In the genomic region with DNA sequence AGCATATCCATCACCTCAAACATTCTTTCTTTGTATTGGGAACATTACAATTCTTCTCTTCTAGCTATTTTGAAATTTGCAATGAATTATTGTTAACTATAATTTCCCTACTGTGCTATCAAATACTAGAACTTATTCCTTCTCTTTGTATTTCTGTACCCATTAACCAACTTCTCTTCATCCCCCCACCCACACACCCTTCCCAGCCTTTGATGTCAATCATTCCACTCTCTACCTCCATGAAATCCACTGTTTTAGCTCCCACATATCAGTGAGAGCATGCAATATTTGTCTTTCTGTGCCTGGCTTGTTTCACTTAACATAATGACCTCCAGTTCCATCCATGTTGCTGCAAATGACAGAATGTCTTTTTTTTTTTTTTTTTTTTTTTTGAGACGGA, we compare ENCODE assay signal across 28 cellular contexts. TPM values are rescaled to one million over a fixed set of nuclear protein-coding genes. Genes with fewer than 3 reads are reported as not detected.
"Had no signal": no experiment of that assay in that cellular context is flagged by ENCODE, and none has a peak within 500 bp of the region (broad histone marks: within the 10 kb centered on the region; RNA-seq: fewer than 3 reads in every experiment).

No MANE protein-coding gene starts in this region.

- H3K4me3 ChIP-seq: left lung, lower lobe of right lung, neural progenitor cell, psoas muscle, sigmoid colon, spleen, tibial nerve, uterus had no signal

- H3K9me3 ChIP-seq: left lung, lower lobe of right lung, neutrophil, psoas muscle, sigmoid colon, tibial nerve, uterus had no signal

- H3K27ac ChIP-seq: left lung, lower lobe of right lung, neural progenitor cell, neutrophil, parathyroid adenoma, sigmoid colon, spleen had no signal

- DNase-seq: hippocampal formation; kidney glomerular epithelial cell; left colon; left lung; lower lobe of right lung; mammary epithelial cell; mesenchymal stem cell; naive B cell; natural killer cell; nephron progenitor cell; occipital lobe; psoas muscle; small intestine; stimulated activated CD4-positive, alpha-beta T cell treated with anti-CD3 and anti-CD28 coated beads, Interleukin-4, amount 100 ng/mL, for 24 hours; stimulated activated naive CD4-positive, alpha-beta T cell; substantia nigra; uterus had no signal

- H3K27ac Mint-ChIP-seq: naive B cell; natural killer cell; neural progenitor cell; stimulated activated effector memory CD8-positive, alpha-beta T cell treated with anti-CD3 and anti-CD28 coated beads, Interleukin-12 subunit alpha, Interleukin-12 subunit beta, amount 100 ng/mL, for 72 hours; stimulated activated naive CD8-positive, alpha-beta T cell treated with anti-CD3 and anti-CD28 coated beads, Interleukin-15, Interleukin-2, amounts not matched to agents 100 ng/mL and 50 ng/mL, for 24 hours; type B pancreatic cell had no signal

- H3K4me3 Mint-ChIP-seq: natural killer cell; nephron progenitor cell; neural progenitor cell; stimulated activated effector memory CD8-positive, alpha-beta T cell treated with anti-CD3 and anti-CD28 coated beads, Interleukin-12 subunit alpha, Interleukin-12 subunit beta, amount 100 ng/mL, for 72 hours; stimulated activated naive CD8-positive, alpha-beta T cell treated with anti-CD3 and anti-CD28 coated beads, Interleukin-15, Interleukin-2, amounts not matched to agents 100 ng/mL and 50 ng/mL, for 24 hours; type B pancreatic cell had no signal

- H3K36me3 Mint-ChIP-seq: natural killer cell; stimulated activated effector memory CD8-positive, alpha-beta T cell treated with anti-CD3 and anti-CD28 coated beads, Interleukin-12 subunit alpha, Interleukin-12 subunit beta, amount 100 ng/mL, for 72 hours had no signal

- H3K27me3 ChIP-seq: left lung, neural progenitor cell, neutrophil, sigmoid colon, tibial nerve, uterus had no signal

- ATAC-seq: left colon, left lung, lower lobe of right lung, natural killer cell, psoas muscle had no signal

- H3K4me1 ChIP-seq: neural progenitor cell had no signal

- H3K27me3 Mint-ChIP-seq: type B pancreatic cell had no signal

- H3K36me3 ChIP-seq: left lung, lower lobe of right lung, neural progenitor cell, neutrophil, spleen, uterus had no signal

- H3K9me3 Mint-ChIP-seq: natural killer cell; neural progenitor cell; stimulated activated effector memory CD8-positive, alpha-beta T cell treated with anti-CD3 and anti-CD28 coated beads, Interleukin-12 subunit alpha, Interleukin-12 subunit beta, amount 100 ng/mL, for 72 hours; stimulated activated naive CD8-positive, alpha-beta T cell treated with anti-CD3 and anti-CD28 coated beads, Interleukin-15, Interleukin-2, amounts not matched to agents 100 ng/mL and 50 ng/mL, for 24 hours had no signal

- H3K4me1 Mint-ChIP-seq: naive B cell; natural killer cell; stimulated activated effector memory CD8-positive, alpha-beta T cell treated with anti-CD3 and anti-CD28 coated beads, Interleukin-12 subunit alpha, Interleukin-12 subunit beta, amount 100 ng/mL, for 72 hours had no signal

RNA-seq across cellular contexts. Expression of a gene that starts 49.3 kb away (rescaled TPM):
- total RNA-seq: natural killer cell, osteocyte, posterior vena cava, sigmoid colon, tibial nerve had no signal
- polyA plus RNA-seq: mammary epithelial cell had no signal

RNA-seq across cellular contexts. Expression of a gene that starts 55.4 kb away (rescaled TPM):
- total RNA-seq: natural killer cell, spleen had no signal
